8 cellular contexts compared by ENCODE assay signal in genomic region chr13:32537580-32538233, GRCh38. TPM values are rescaled to one million over a fixed set of nuclear protein-coding genes. Genes with fewer than 3 reads are reported as not detected.
DNase-seq lines count a peak whose midpoint lies in the region; ATAC-seq and TF ChIP-seq lines count a peak whose summit lies in the region.

No MANE protein-coding gene starts in this region.

- H3K4me1 Mint-ChIP-seq in chondrocyte (ENCODE audit: low read depth) (peaks cover 44% of the 10 kb centered on the region), memory B cell (peaks cover 33% of the 10 kb centered on the region)

- no peaks in the 10 kb centered on the region for H3K27me3 ChIP-seq in H7 (ENCODE audit: control insufficient read depth, insufficient read depth, low read length)

- H3K36me3 Mint-ChIP-seq in chondrocyte (ENCODE audit: low read depth) (peaks cover 23% of the 10 kb centered on the region), memory B cell (peaks cover 23% of the 10 kb centered on the region)

- ATAC-seq in memory B cell (ENCODE audit: low read depth) (peak; percentile 16), GM18909 (IDR thresholded peaks at IDR 0.05; ENCODE audit: poor library complexity, unreplicated experiment) (no peak)

- H3K4me3 ChIP-seq in H7 (ENCODE audit: insufficient read depth, low read depth, low read length) = peak overlapping the region; percentile 91

- H3K27ac Mint-ChIP-seq in chondrocyte (ENCODE audit: unreplicated experiment) = peak overlapping the region; percentile 99
- peak overlapping the region; percentile 100 for H3K27ac Mint-ChIP-seq in memory B cell

- H3K9me3 Mint-ChIP-seq in chondrocyte (ENCODE audit: low read depth) (no peaks in the 10 kb centered on the region), memory B cell (no peaks in the 10 kb centered on the region)

- H3K27me3 Mint-ChIP-seq in chondrocyte (ENCODE audit: low read depth) (peaks cover 2% of the 10 kb centered on the region), memory B cell (no peaks in the 10 kb centered on the region)

- peak overlapping the region; percentile 96 for H3K4me3 Mint-ChIP-seq in chondrocyte (ENCODE audit: unreplicated experiment)
- H3K4me3 Mint-ChIP-seq in memory B cell = peak overlapping the region; percentile 97

- peaks cover 4% of the 10 kb centered on the region for H3K36me3 ChIP-seq in H7 (replicated peaks; ENCODE audit: control insufficient read depth, insufficient read depth, low read length)

- no peak for TF ChIP-seq CTCF in chondrocyte (IDR thresholded peaks at IDR 0.05)

- DNase-seq in H7 (peak; percentile 14), UCSD-AML1 (lab: John Stamatoyannopoulos, UW; ENCODE audit: unreplicated experiment) (peak; percentile 63), chondrocyte (ENCODE audit: low spot score) (no peak), memory B cell (ENCODE audit: low spot score in 2 of 2) (no peak), DMS153 treated with DMSO at 0.1 percent for 48 hours (lab: John Stamatoyannopoulos, UW; ENCODE audit: unreplicated experiment) (no peak), inferior parietal cortex (ENCODE audit: extremely low spot score) (no peak)
- DNase-seq in stimulated activated CD8-positive, alpha-beta memory T cell treated with anti-CD3 and anti-CD28 coated beads, Interleukin-4, amount 100 ng/mL, for 48 hours = peak; percentile 70

RNA-seq across cellular contexts. Expression of gene N4BP2L2, which starts 0.9 kb away (rescaled TPM):
- 42.5 and 64.9 TPM in 2 replicates for total RNA-seq in H7 (2014; rRNA removed; shearing (Covaris generic))
- 87.3 to 100 TPM (median 90.0 TPM) in 3 replicates for total RNA-seq in chondrocyte

RNA-seq across cellular contexts. Expression of gene PDS5B, which starts 48.5 kb away (rescaled TPM):
- total RNA-seq in H7 (2014; rRNA removed; shearing (Covaris generic)) = 14.2 and 20.4 TPM in 2 replicates
- total RNA-seq in chondrocyte = 48.7 to 77.1 TPM (median 49.0 TPM) in 3 replicates

Comparison
In these comparisons a context has a peak if more than half of its experiments do, and no peak if none do; other contexts are left out.
1. DNase-seq: peak in H7 (single experiment), UCSD-AML1 (single experiment) and stimulated activated CD8-positive, alpha-beta memory T cell treated with anti-CD3 and anti-CD28 coated beads, Interleukin-4, amount 100 ng/mL, for 48 hours (single experiment); none in chondrocyte (single experiment), memory B cell (0 of 2), DMS153 treated with DMSO at 0.1 percent for 48 hours (single experiment) and inferior parietal cortex (single experiment).